Comparison of ENCODE assay signal across 1 cellular context in genomic region chr20:32326507-32326851, GRCh38.
TF ChIP-seq lines count a peak whose summit lies in the region.

No MANE protein-coding gene starts in this region.

TF ChIP-seq in IMR-90, 13 proteins besides CTCF, POLR2A, EP300 and RAD21 (continued from another document):
- TF ChIP-seq ELK1 (IDR thresholded peaks at IDR 0.05; ENCODE audit: borderline replicate concordance, low read depth, low read length): no peak
- no peak for TF ChIP-seq MAZ (IDR thresholded peaks at IDR 0.05; ENCODE audit: borderline replicate concordance, low read depth, low read length)
- no peak for TF ChIP-seq FOS (IDR thresholded peaks at IDR 0.05; ENCODE audit: low read depth, low read length)
- TF ChIP-seq CEBPB (IDR thresholded peaks at IDR 0.05; ENCODE audit: low read depth, low read length): no peak
- TF ChIP-seq SMC3 (IDR thresholded peaks at IDR 0.05; ENCODE audit: low read depth, low read length): no peak
- TF ChIP-seq RCOR1 (IDR thresholded peaks at IDR 0.05; ENCODE audit: insufficient replicate concordance, low read length): no peak
- TF ChIP-seq USF2 (IDR thresholded peaks at IDR 0.05; ENCODE audit: low read depth, low read length): no peak
- no peak for TF ChIP-seq BHLHE40 (IDR thresholded peaks at IDR 0.05; ENCODE audit: low read depth, low read length)
- no peak for TF ChIP-seq CHD1 (IDR thresholded peaks at IDR 0.05; ENCODE audit: low read depth, low read length)
- TF ChIP-seq NFE2L2 (IDR thresholded peaks at IDR 0.05; ENCODE audit: low read depth, low read length): no peak
- no peak for TF ChIP-seq MXI1 (IDR thresholded peaks at IDR 0.05; ENCODE audit: borderline replicate concordance, low read depth, low read length)
